25 cellular contexts compared by ENCODE assay signal in genomic region chr1:187044393-187044792, GRCh38.
"Had no signal": no experiment of that assay in that cellular context is flagged by ENCODE, and none has a peak within 500 bp of the region (broad histone marks: within the 10 kb centered on the region; RNA-seq: fewer than 3 reads in every experiment).

No MANE protein-coding gene starts in this region.

- H3K4me1 ChIP-seq: parathyroid adenoma, psoas muscle, right lobe of liver, stomach, suprapubic skin, testis, tibial artery, transverse colon, upper lobe of right lung, uterus had no signal

- H2AFZ ChIP-seq: neural progenitor cell, parathyroid adenoma had no signal

- H3K27ac ChIP-seq: neural progenitor cell, ovary, parathyroid adenoma, psoas muscle, right lobe of liver, skin epidermis, stomach, suprapubic skin, testis, tibial artery, transverse colon, upper lobe of right lung, uterus had no signal

- DNase-seq: naive thymus-derived CD4-positive, alpha-beta T cell; natural killer cell; occipital lobe; ovary; posterior cingulate gyrus; psoas muscle; right cardiac atrium; right lobe of liver; stimulated activated CD4-positive, alpha-beta T cell treated with anti-CD3 and anti-CD28 coated beads, Interleukin-15, amount 100 ng/mL, for 24 hours; stimulated activated CD4-positive, alpha-beta T cell treated with anti-CD3 and anti-CD28 coated beads, Interleukin-2, amount 100 ng/mL, for 24 hours; stimulated activated CD4-positive, alpha-beta T cell treated with anti-CD3 and anti-CD28 coated beads, Interleukin-2, amount 100 ng/mL, for 48 hours; stimulated activated CD4-positive, alpha-beta T cell treated with anti-CD3 and anti-CD28 coated beads, Interleukin-4, amount 100 ng/mL, for 24 hours; stimulated activated naive B cell treated with anti-CD40 and anti-IgM and Interleukin-4, amounts not matched to agents 10 μg/mL and 1 μg/mL and 100 μg/mL, for 72 hours; stimulated activated naive CD4-positive, alpha-beta T cell treated with Interleukin-2 at 50 U/mL for 16 hours; stomach; testis; tibial artery; transverse colon; upper lobe of right lung; uterus had no signal

- ATAC-seq: naive thymus-derived CD4-positive, alpha-beta T cell; natural killer cell; psoas muscle; right cardiac atrium; right lobe of liver; stimulated activated effector memory CD8-positive, alpha-beta T cell treated with anti-CD3 and anti-CD28 coated beads, Interleukin-12 subunit alpha, Interleukin-12 subunit beta, amount 100 ng/mL, for 72 hours; stimulated activated naive B cell treated with anti-CD40 and anti-IgM and Interleukin-4, amounts not matched to agents 10 μg/mL and 1 μg/mL and 100 μg/mL, for 72 hours; upper lobe of right lung had no signal

- H3K9me3 ChIP-seq: ovary, psoas muscle, right lobe of liver, stomach, suprapubic skin, testis, tibial artery, transverse colon, upper lobe of right lung, uterus had no signal

- H3K4me2 ChIP-seq: neural progenitor cell had no signal

- H3K27me3 ChIP-seq: neural progenitor cell, ovary, right lobe of liver, stomach, suprapubic skin, testis, tibial artery, transverse colon, upper lobe of right lung, uterus had no signal

- H3K79me2 ChIP-seq: parathyroid adenoma had no signal

- H3K9ac ChIP-seq: neural progenitor cell, parathyroid adenoma had no signal

- H3K36me3 ChIP-seq: neural progenitor cell, ovary, right lobe of liver, stomach, suprapubic skin, tibial artery, transverse colon, upper lobe of right lung, uterus had no signal

- H3K4me3 ChIP-seq: neural progenitor cell, ovary, psoas muscle, right lobe of liver, skin epidermis, stomach, suprapubic skin, testis, tibial artery, transverse colon, upper lobe of right lung, uterus had no signal
